Comparison of ENCODE assay signal across 8 cellular contexts in genomic region chr1:114716304-114717158, GRCh38. TPM values are rescaled to one million over a fixed set of nuclear protein-coding genes. Genes with fewer than 3 reads are reported as not detected.
A peak's percentile ranks its signal among the peaks of the same experiment; 100 is the strongest.
DNase-seq lines count a peak whose midpoint lies in the region; ATAC-seq and TF ChIP-seq lines count a peak whose summit lies in the region.

Gene NRAS, minus strand, starts transcription at chr1:114716771. Its CDS starts 611 bp downstream, at chr1:114716160.

- peaks cover 91% of the 10 kb centered on the region for H3K36me3 ChIP-seq in DND-41 (ENCODE audit: insufficient read depth, low read length)
- no peaks in the 10 kb centered on the region for H3K36me3 ChIP-seq in KMS-11 (ENCODE audit: insufficient read depth)
- peaks cover 40% of the 10 kb centered on the region for H3K36me3 ChIP-seq in Panc1 (ENCODE audit: control insufficient read depth, insufficient read depth, low read length)
- H3K36me3 ChIP-seq in esophagus squamous epithelium, result peaks cover 10 to 73% (median 22%) of the 10 kb centered on the region in 3 donors

- peak within 1 kb of the TSS; percentile 92 for H3K9ac ChIP-seq in DND-41 (ENCODE audit: low read depth, low read length)
- peak within 1 kb of the TSS; percentile 96 for H3K9ac ChIP-seq in KMS-11

- H2AFZ ChIP-seq in DND-41 (ENCODE audit: low read depth, low read length) (peak within 1 kb of the TSS; percentile 99), KMS-11 (ENCODE audit: low read depth) (peak within 1 kb of the TSS; percentile 42; the same call in 1 of the 2 replicates)

- CTCF ChIA-PET in Panc1 (lab: Charles Lee), result no interaction called here

- H3K27me3 ChIP-seq in DND-41 (ENCODE audit: insufficient read depth, low read length, poor library complexity), result no peaks in the 10 kb centered on the region
- H3K27me3 ChIP-seq in KMS-11 (ENCODE audit: insufficient read depth, low read depth), result no peaks in the 10 kb centered on the region
- no peaks in the 10 kb centered on the region for H3K27me3 ChIP-seq in Panc1 (ENCODE audit: control insufficient read depth, insufficient read depth, low read length)
- H3K27me3 ChIP-seq in esophagus squamous epithelium, result no peaks in the 10 kb centered on the region

- DNase-seq in DND-41 (peak; percentile 96), Panc1 (ENCODE audit: low read depth, low spot score) (peak; percentile 39), esophagus squamous epithelium (lab: John Stamatoyannopoulos, UW) (peak; percentile 77), myocyte (ENCODE audit: low read depth) (peak; percentile 94)
- DNase-seq in activated T-cell treated with anti-CD3 and anti-CD28 coated beads, Interleukin-2, amount 50 U/mL, for 72 hours, result peak; percentile 96 to 98
- peak; percentile 93 to 94 for DNase-seq in stimulated activated CD8-positive, alpha-beta memory T cell treated with anti-CD3 and anti-CD28 coated beads, Interleukin-7, amount 100 ng/mL, for 4 hours (ENCODE audit: low read depth in 2 of 2)

- H3K27ac ChIP-seq in DND-41 (ENCODE audit: low read length), result peak within 1 kb of the TSS; percentile 95
- H3K27ac ChIP-seq in KMS-11, result peak within 1 kb of the TSS; percentile 96
- peak within 1 kb of the TSS; percentile 99 for H3K27ac ChIP-seq in Panc1 (ENCODE audit: low read length)
- peak within 1 kb of the TSS; percentile 94 to 97 (median 95) for H3K27ac ChIP-seq in esophagus squamous epithelium

- peak within 1 kb of the TSS; percentile 98 for H3K27ac Mint-ChIP-seq in activated T-cell treated with anti-CD3 and anti-CD28 coated beads, Interleukin-2, amount 50 U/mL, for 72 hours

- peak within 1 kb of the TSS; percentile 95 for H3K4me3 ChIP-seq in DND-41 (ENCODE audit: low read depth in 1 of 2, low read length in 2 of 2)
- no peak within 1 kb of the TSS for H3K4me3 ChIP-seq in KMS-11 (IDR thresholded peaks at IDR 0.05; ENCODE audit: insufficient read depth, low read depth, low read length)
- peak within 1 kb of the TSS; percentile 98 to 99 for H3K4me3 ChIP-seq in Panc1 (ENCODE audit: low read depth in 2 of 2, low read length in 2 of 2)
- peak within 1 kb of the TSS; percentile 56 to 89 (median 78) for H3K4me3 ChIP-seq in esophagus squamous epithelium

- TF ChIP-seq POLR2A in esophagus squamous epithelium (IDR thresholded peaks at IDR 0.05), result peak in 3 of 4 donors; percentile 43 to 66 (median 60)

- H4K20me1 ChIP-seq in DND-41 (ENCODE audit: insufficient read depth, low read length), result peaks cover 2% of the 10 kb centered on the region; the same call in 1 of the 2 replicates
- H4K20me1 ChIP-seq in KMS-11 (ENCODE audit: insufficient read depth), result no peaks in the 10 kb centered on the region

- POLR2A ChIA-PET in Panc1 (lab: Charles Lee), result interaction anchor here (0.6 kb wide), 1 partner anchor 753 kb away, joined by 3 read pairs; no protein-coding TSS in a partner anchor

- 0 to 2% methylated on average over 14 to 15 of the region's 38 CpGs for WGBS in esophagus squamous epithelium, 2 donors

- H3K27me3 Mint-ChIP-seq in activated T-cell treated with anti-CD3 and anti-CD28 coated beads, Interleukin-2, amount 50 U/mL, for 72 hours (ENCODE audit: low read depth), result no peaks in the 10 kb centered on the region

- in situ Hi-C loops in Panc1 (cut with HindIII; ENCODE audit: low pct_unique_long_range_greater_than_20kb, low sequenced_read_pairs), result no loop called here

- H3K36me3 Mint-ChIP-seq in activated T-cell treated with anti-CD3 and anti-CD28 coated beads, Interleukin-2, amount 50 U/mL, for 72 hours (ENCODE audit: insufficient read depth in 2 of 2), result peaks cover 12 to 31% of the 10 kb centered on the region in 2 donors

- no TSS peak for BruUV-seq in Panc1 (replicated peaks; lab: Mats Ljungman, UMichigan)

- H3K4me1 Mint-ChIP-seq in activated T-cell treated with anti-CD3 and anti-CD28 coated beads, Interleukin-2, amount 50 U/mL, for 72 hours (ENCODE audit: low read depth), result peaks cover 42% of the 10 kb centered on the region

- H3K79me2 ChIP-seq in DND-41 (ENCODE audit: insufficient read depth, low read length), result peaks cover 39% of the 10 kb centered on the region
- peaks cover 21% of the 10 kb centered on the region for H3K79me2 ChIP-seq in KMS-11 (ENCODE audit: insufficient read depth, low read depth)

- H3K4me3 Mint-ChIP-seq in activated T-cell treated with anti-CD3 and anti-CD28 coated beads, Interleukin-2, amount 50 U/mL, for 72 hours, result peak within 1 kb of the TSS; percentile 96 to 99

- ATAC-seq in DND-41 (ENCODE audit: insufficient read depth, low read depth) (peak; percentile 95), GM21786 (IDR thresholded peaks at IDR 0.05; ENCODE audit: unreplicated experiment) (peak; percentile 92), Panc1 (peak; percentile 99)
- peak; percentile 97 for ATAC-seq in activated T-cell treated with anti-CD3 and anti-CD28 coated beads, Interleukin-2, amount 50 U/mL, for 72 hours (replicated peaks in 1 of 2)

- intact Hi-C loops in Panc1 (cut with micrococcal nuclease; ENCODE audit: unreplicated experiment) (no loop called here), esophagus squamous epithelium (cut with DNase I) (no loop called here)

- no peaks in the 10 kb centered on the region for H3K9me3 Mint-ChIP-seq in activated T-cell treated with anti-CD3 and anti-CD28 coated beads, Interleukin-2, amount 50 U/mL, for 72 hours

- TF ChIP-seq CTCF in DND-41 (IDR thresholded peaks at IDR 0.05; ENCODE audit: borderline replicate concordance, extremely low read depth, low read length, poor library complexity, severe bottlenecking) (no peak), KMS-11 (conservative IDR thresholded peaks at IDR 0.05; ENCODE audit: low read depth, low read length) (no peak), Panc1 (IDR thresholded peaks at IDR 0.05) (no peak), esophagus squamous epithelium (IDR thresholded peaks at IDR 0.05) (no peak)

- H3K9me3 ChIP-seq in DND-41 (ENCODE audit: insufficient read depth, low read length, severe bottlenecking) (no peaks in the 10 kb centered on the region), Panc1 (ENCODE audit: control insufficient read depth, insufficient read depth, low read depth, low read length) (no peaks in the 10 kb centered on the region), esophagus squamous epithelium (no peaks in the 10 kb centered on the region)

- H3K4me1 ChIP-seq in DND-41 (ENCODE audit: insufficient read depth, low read length), result peaks cover 24% of the 10 kb centered on the region
- H3K4me1 ChIP-seq in KMS-11 (ENCODE audit: low read depth, poor library complexity, severe bottlenecking), result peaks cover 55% of the 10 kb centered on the region
- H3K4me1 ChIP-seq in Panc1 (ENCODE audit: control insufficient read depth, insufficient read depth, low read length), result peaks cover 6% of the 10 kb centered on the region; the same call in 1 of the 2 replicates
- peaks cover 8 to 52% (median 12%) of the 10 kb centered on the region in 3 donors for H3K4me1 ChIP-seq in esophagus squamous epithelium

- H3K4me2 ChIP-seq in DND-41 (ENCODE audit: insufficient read depth, low read length) (peak within 1 kb of the TSS; percentile 89), KMS-11 (peak within 1 kb of the TSS; percentile 76)

RNA-seq across cellular contexts. Expression of gene NRAS, which starts in this region (rescaled TPM):
- total RNA-seq in Panc1 (2021; ENCODE audit: unreplicated experiment) (50.2 TPM), esophagus squamous epithelium (10 to 100 TPM; 18.4 to 38.0 (median 30.1) TPM), myocyte (57.6 and 70.7 TPM in 2 replicates)
- 20.0 TPM for polyA plus RNA-seq in Panc1 (2012; ENCODE audit: insufficient read length)
- total RNA-seq in activated T-cell treated with anti-CD3 and anti-CD28 coated beads, Interleukin-2, amount 50 U/mL, for 72 hours, result 10 to 100 TPM; 63.8 to 73.6 TPM
- 22.2 TPM for polyA plus RNA-seq in myocyte (2012)

Comparison
In these comparisons a context has a peak if more than half of its experiments do, and no peak if none do; other contexts are left out.
1. DNase-seq: peak in every context shown above with its lines; median percentile 97 in activated T-cell treated with anti-CD3 and anti-CD28 coated beads, Interleukin-2, amount 50 U/mL, for 72 hours; 96 in DND-41; 94 in myocyte; 94 in stimulated activated CD8-positive, alpha-beta memory T cell treated with anti-CD3 and anti-CD28 coated beads, Interleukin-7, amount 100 ng/mL, for 4 hours; 77 in esophagus squamous epithelium; 39 in Panc1.